25 cellular contexts compared by ENCODE assay signal in the genomic region with DNA sequence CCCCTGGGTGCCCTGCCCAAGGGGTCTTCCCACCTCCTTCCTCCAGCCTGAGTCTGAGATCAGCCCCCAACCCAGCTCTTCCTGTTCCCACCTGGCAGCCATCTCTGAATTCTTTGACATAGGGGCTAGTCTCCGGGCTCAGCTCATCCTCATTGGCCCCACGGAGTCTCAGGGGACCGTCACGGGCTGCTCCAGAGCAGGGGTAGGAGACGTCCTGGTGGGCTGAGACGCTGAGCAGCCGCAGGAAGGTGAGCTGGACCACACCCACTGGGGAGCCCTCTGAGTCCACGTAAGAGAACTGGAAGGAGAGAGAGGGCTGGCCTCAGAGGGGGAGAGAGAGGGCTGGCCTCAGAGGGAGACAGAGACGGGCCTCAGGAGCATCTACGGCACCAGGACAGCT. TPM values are rescaled to one million over a fixed set of nuclear protein-coding genes. Genes with fewer than 3 reads are reported as not detected.
A peak's percentile ranks its signal among the peaks of the same experiment; 100 is the strongest.
DNase-seq lines count a peak whose midpoint lies in the region; ATAC-seq and TF ChIP-seq lines count a peak whose summit lies in the region.
"Had no signal": no experiment of that assay in that cellular context is flagged by ENCODE, and none has a peak within 500 bp of the region (broad histone marks: within the 10 kb centered on the region; RNA-seq: fewer than 3 reads in every experiment).

No MANE protein-coding gene starts in this region.

- intact Hi-C loops in activated CD8-positive, alpha-beta T cell treated with anti-CD3 and anti-CD28 coated beads for 36 hours (cut with micrococcal nuclease): loop anchor here (5.0 to 10.0 kb wide), 2 partner anchors 33 to 81 kb away; no protein-coding TSS in a partner anchor

- H3K27me3 ChIP-seq in CD4-positive, CD25-positive, alpha-beta regulatory T cell (ENCODE audit: control insufficient read depth, insufficient read depth, low read length): no peaks in the 10 kb centered on the region
- H3K27me3 ChIP-seq: BE2C, SJSA1 had no signal

- no peaks in the 10 kb centered on the region for H3K9me3 Mint-ChIP-seq in CD4-positive, CD25-positive, alpha-beta regulatory T cell
- H3K9me3 Mint-ChIP-seq in progenitor cell of endocrine pancreas (ENCODE audit: low read depth): no peaks in the 10 kb centered on the region
- H3K9me3 Mint-ChIP-seq in activated CD8-positive, alpha-beta T cell treated with anti-CD3 and anti-CD28 coated beads for 36 hours: no peaks in the 10 kb centered on the region
- H3K9me3 Mint-ChIP-seq: CD14-positive monocyte, GM23338, IgD-negative memory B cell had no signal

- POLR2A ChIA-PET in activated CD8-positive, alpha-beta T cell treated with anti-CD3 and anti-CD28 coated beads for 36 hours (lab: Charles Lee): interaction anchor here (0.7 to 1.2 kb wide), 3 partner anchors 48 to 114 kb away, joined by 3 to 5 read pairs (median 3); no protein-coding TSS in a partner anchor

- no peaks in the 10 kb centered on the region for H3K36me3 Mint-ChIP-seq in CD4-positive, CD25-positive, alpha-beta regulatory T cell
- H3K36me3 Mint-ChIP-seq in T-helper 17 cell (ENCODE audit: low read depth): no peaks in the 10 kb centered on the region
- no peaks in the 10 kb centered on the region for H3K36me3 Mint-ChIP-seq in progenitor cell of endocrine pancreas (ENCODE audit: insufficient read depth)
- H3K36me3 Mint-ChIP-seq in activated CD8-positive, alpha-beta T cell treated with anti-CD3 and anti-CD28 coated beads for 36 hours (ENCODE audit: low read depth): no peaks in the 10 kb centered on the region
- H3K36me3 Mint-ChIP-seq: CD14-positive monocyte, IgD-negative memory B cell had no signal

- H3K4me3 Mint-ChIP-seq in CD4-positive, CD25-positive, alpha-beta regulatory T cell: no peak overlapping the region
- H3K4me3 Mint-ChIP-seq in T-helper 17 cell (peak overlapping the region; percentile 33), progenitor cell of endocrine pancreas (ENCODE audit: low read depth) (no peak overlapping the region)
- no peak overlapping the region for H3K4me3 Mint-ChIP-seq in activated CD8-positive, alpha-beta T cell treated with anti-CD3 and anti-CD28 coated beads for 36 hours
- H3K4me3 Mint-ChIP-seq: CD14-positive monocyte, GM23338, IgD-negative memory B cell had no signal

- H3K4me3 ChIP-seq in CD4-positive, CD25-positive, alpha-beta regulatory T cell (ENCODE audit: low read depth, low read length): no peak overlapping the region
- H3K4me3 ChIP-seq: GM23338, PC-9, SJSA1 had no signal

- no peak for TF ChIP-seq CTCF in progenitor cell of endocrine pancreas (IDR thresholded peaks at IDR 0.05; ENCODE audit: unreplicated experiment)
- no peak for TF ChIP-seq CTCF in activated CD8-positive, alpha-beta T cell treated with anti-CD3 and anti-CD28 coated beads for 36 hours (IDR thresholded peaks at IDR 0.05)

- peaks cover 10% of the 10 kb centered on the region for H3K4me1 ChIP-seq in CD4-positive, CD25-positive, alpha-beta regulatory T cell (ENCODE audit: control insufficient read depth, insufficient read depth, low read length, poor library complexity, severe bottlenecking)
- H3K4me1 ChIP-seq: BE2C had no signal

- H3K9me3 ChIP-seq in CD4-positive, CD25-positive, alpha-beta regulatory T cell (ENCODE audit: control insufficient read depth in 2 of 2, low read length in 2 of 2): no peaks in the 10 kb centered on the region
- H3K9me3 ChIP-seq in T-helper 17 cell (ENCODE audit: control insufficient read depth, low read length, poor library complexity, severe bottlenecking): no peaks in the 10 kb centered on the region
- H3K9me3 ChIP-seq: BE2C, SJSA1 had no signal

- DNase-seq in CD4-positive, CD25-positive, alpha-beta regulatory T cell: no peak
- DNase-seq in T-helper 17 cell (no peak), islet precursor cell (peak; percentile 52), progenitor cell of endocrine pancreas (ENCODE audit: low spot score, unreplicated experiment) (no peak), superior temporal gyrus (ENCODE audit: extremely low spot score) (no peak)
- DNase-seq in activated CD8-positive, alpha-beta T cell treated with anti-CD3 and anti-CD28 coated beads for 36 hours: no peak
- DNase-seq: BE2C, DMS153, HCEC 1CT, MM.1S, NCI-H1048, NCI-H1417, NCI-H1694 treated with DMSO at 0.1 percent for 48 hours, NCI-H2081, NCI-H2227 treated with DMSO at 0.1 percent for 48 hours, NCI-H526 treated with DMSO at 0.1 percent for 48 hours, PC-9, Right ventricle myocardium superior had no signal

- ATAC-seq in CD4-positive, CD25-positive, alpha-beta regulatory T cell (ENCODE audit: low read depth in 2 of 2): no peak
- ATAC-seq in T-helper 17 cell (no peak), GM21786 (IDR thresholded peaks at IDR 0.05; ENCODE audit: unreplicated experiment) (no peak)
- no peak for ATAC-seq in activated CD8-positive, alpha-beta T cell treated with anti-CD3 and anti-CD28 coated beads for 36 hours
- ATAC-seq: GM23338 had no signal

- no peak overlapping the region for H3K27ac ChIP-seq in CD4-positive, CD25-positive, alpha-beta regulatory T cell (ENCODE audit: insufficient read depth, low read length, poor library complexity, severe bottlenecking)
- H3K27ac ChIP-seq: HL-60, KMS-11, PC-9, SJSA1 had no signal

- peak overlapping the region; percentile 42 to 89 (median 54) for H3K27ac Mint-ChIP-seq in CD4-positive, CD25-positive, alpha-beta regulatory T cell
- H3K27ac Mint-ChIP-seq in T-helper 17 cell (no peak overlapping the region), progenitor cell of endocrine pancreas (peak overlapping the region; percentile 27)
- no peak overlapping the region for H3K27ac Mint-ChIP-seq in activated CD8-positive, alpha-beta T cell treated with anti-CD3 and anti-CD28 coated beads for 36 hours
- H3K27ac Mint-ChIP-seq: CD14-positive monocyte, GM23338 had no signal

- peaks cover 0 to 11% (median 8%) of the 10 kb centered on the region in 4 donors for H3K4me1 Mint-ChIP-seq in CD4-positive, CD25-positive, alpha-beta regulatory T cell
- H3K4me1 Mint-ChIP-seq in T-helper 17 cell: peaks cover 13% of the 10 kb centered on the region
- H3K4me1 Mint-ChIP-seq in progenitor cell of endocrine pancreas (ENCODE audit: low read depth): peaks cover 1% of the 10 kb centered on the region
- H3K4me1 Mint-ChIP-seq in activated CD8-positive, alpha-beta T cell treated with anti-CD3 and anti-CD28 coated beads for 36 hours (ENCODE audit: low read depth): peaks cover 12% of the 10 kb centered on the region

- peaks cover 26% of the 10 kb centered on the region for H3K27me3 Mint-ChIP-seq in CD4-positive, CD25-positive, alpha-beta regulatory T cell
- H3K27me3 Mint-ChIP-seq in T-helper 17 cell: peaks cover 13% of the 10 kb centered on the region
- H3K27me3 Mint-ChIP-seq in progenitor cell of endocrine pancreas: peaks cover 38% of the 10 kb centered on the region
- peaks cover 1% of the 10 kb centered on the region for H3K27me3 Mint-ChIP-seq in activated CD8-positive, alpha-beta T cell treated with anti-CD3 and anti-CD28 coated beads for 36 hours

- CTCF ChIA-PET in activated CD8-positive, alpha-beta T cell treated with anti-CD3 and anti-CD28 coated beads for 36 hours (lab: Charles Lee): interaction anchor here (1.0 to 1.6 kb wide), 3 partner anchors 11 to 84 kb away, joined by 5 to 6 read pairs (median 5); no protein-coding TSS in a partner anchor

- H3K36me3 ChIP-seq in CD4-positive, CD25-positive, alpha-beta regulatory T cell (ENCODE audit: control insufficient read depth, insufficient read depth, low read length): no peaks in the 10 kb centered on the region
- H3K36me3 ChIP-seq: BE2C, SJSA1 had no signal

RNA-seq across cellular contexts. Expression of a gene that starts 28.1 kb away (rescaled TPM):
- 0.89 TPM for total RNA-seq in CD4-positive, CD25-positive, alpha-beta regulatory T cell
- polyA plus RNA-seq in CD4-positive, CD25-positive, alpha-beta regulatory T cell: under 1 TPM in 2 of 4 donors, not detected in 2; 0.34 to 0.43 TPM
- total RNA-seq in T-helper 17 cell: under 1 TPM; 0.52 to 0.89 TPM
- total RNA-seq in progenitor cell of endocrine pancreas: 4.3 and 5.3 TPM in 2 replicates
- 1 to 10 TPM; 1.3 to 1.4 TPM for total RNA-seq in activated CD8-positive, alpha-beta T cell treated with anti-CD3 and anti-CD28 coated beads for 36 hours
- polyA plus RNA-seq: CD14-positive monocyte, IgD-negative memory B cell had no signal

RNA-seq across cellular contexts. Expression of a gene that starts 36.3 kb away (rescaled TPM):
- total RNA-seq in CD4-positive, CD25-positive, alpha-beta regulatory T cell: 62.6 TPM
- polyA plus RNA-seq in CD4-positive, CD25-positive, alpha-beta regulatory T cell: 1 to 10 TPM; 7.1 to 8.9 (median 7.2) TPM
- total RNA-seq in T-helper 17 cell: 10 to 100 TPM; 51.0 to 64.4 TPM
- total RNA-seq in progenitor cell of endocrine pancreas: 44.3 and 47.1 TPM in 2 replicates
- 10 to 100 TPM; 41.2 to 41.9 TPM for total RNA-seq in activated CD8-positive, alpha-beta T cell treated with anti-CD3 and anti-CD28 coated beads for 36 hours

RNA-seq across cellular contexts. Expression of a gene that starts 36.5 kb away (rescaled TPM):
- total RNA-seq in CD4-positive, CD25-positive, alpha-beta regulatory T cell: 24.1 TPM
- 10 to 100 TPM; 11.4 to 27.3 (median 20.4) TPM for polyA plus RNA-seq in CD4-positive, CD25-positive, alpha-beta regulatory T cell
- total RNA-seq in T-helper 17 cell: 10 to 100 TPM; 22.4 to 25.8 TPM
- total RNA-seq in progenitor cell of endocrine pancreas: 108 and 109 TPM in 2 replicates
- total RNA-seq in activated CD8-positive, alpha-beta T cell treated with anti-CD3 and anti-CD28 coated beads for 36 hours: 10 to 100 TPM; 43.1 to 43.3 TPM

RNA-seq across cellular contexts. Expression of a gene that starts 40.3 kb away (rescaled TPM):
- 8.8 TPM for total RNA-seq in CD4-positive, CD25-positive, alpha-beta regulatory T cell
- 10 to 100 TPM; 33.3 to 53.9 (median 41.9) TPM for polyA plus RNA-seq in CD4-positive, CD25-positive, alpha-beta regulatory T cell
- total RNA-seq in T-helper 17 cell (10 to 100 TPM in 1 of 2 donors, 1 to 10 TPM in 1; 7.6 to 11.9 TPM), progenitor cell of endocrine pancreas (7.0 and 9.2 TPM in 2 replicates)
- total RNA-seq in activated CD8-positive, alpha-beta T cell treated with anti-CD3 and anti-CD28 coated beads for 36 hours: 10 to 100 TPM; 40.6 to 42.0 TPM

RNA-seq across cellular contexts. Expression of a gene that starts 44.1 kb away (rescaled TPM):
- total RNA-seq in CD4-positive, CD25-positive, alpha-beta regulatory T cell: 34.2 TPM
- 1 to 10 TPM; 4.9 to 6.3 (median 5.5) TPM for polyA plus RNA-seq in CD4-positive, CD25-positive, alpha-beta regulatory T cell
- total RNA-seq in T-helper 17 cell (10 to 100 TPM; 27.9 to 28.2 TPM), progenitor cell of endocrine pancreas (56.2 and 62.4 TPM in 2 replicates)
- 10 to 100 TPM; 26.8 to 27.5 TPM for total RNA-seq in activated CD8-positive, alpha-beta T cell treated with anti-CD3 and anti-CD28 coated beads for 36 hours

Comparison
In these comparisons a context has a peak if more than half of its experiments do, and no peak if none do; other contexts are left out.
1. H3K27ac Mint-ChIP-seq: peak in CD4-positive, CD25-positive, alpha-beta regulatory T cell (3 of 3) and progenitor cell of endocrine pancreas (single experiment); none in T-helper 17 cell (single experiment) and activated CD8-positive, alpha-beta T cell treated with anti-CD3 and anti-CD28 coated beads for 36 hours (single experiment).